ENCODE assay signal across 10 cellular contexts in genomic region chr20:23723659-23724307, GRCh38. TPM values are rescaled to one million over a fixed set of nuclear protein-coding genes. Genes with fewer than 3 reads are reported as not detected.
DNase-seq lines count a peak whose midpoint lies in the region; ATAC-seq and TF ChIP-seq lines count a peak whose summit lies in the region.
"Not testable (repeated sequence)": the region's sequence is repeated elsewhere in the genome, so short reads cannot be mapped to it uniquely, and the experiment has no call there.
"Had no signal": no experiment of that assay in that cellular context is flagged by ENCODE, and none has a peak within 500 bp of the region (broad histone marks: within the 10 kb centered on the region; RNA-seq: fewer than 3 reads in every experiment).

No MANE protein-coding gene starts in this region.

- WGBS in IMR-90 (ENCODE audit: extremely low coverage in 2 of 2, insufficient read length in 1 of 2), 2 experiments = no CpG with 5 or more reads among the region's 2 CpGs
- WGBS in testis, 2 donors = 67 to 90% methylated on average over 1 to 2 of the region's 2 CpGs

- H3K79me1 ChIP-seq in IMR-90 (ENCODE audit: low read depth in 1 of 2, low read length in 2 of 2) = not testable (repeated sequence)

- not testable (repeated sequence) for H3K4me1 Mint-ChIP-seq in activated T-helper 17 cell treated with anti-CD3 and anti-CD28 coated beads, Interleukin-2, amount 50 U/mL, for 72 hours; mesothelial cell of epicardium

- not testable (repeated sequence) for H4K5ac ChIP-seq in IMR-90 (ENCODE audit: low read depth, low read length)

- H3K27me3 ChIP-seq in IMR-90 (ENCODE audit: control insufficient read depth, insufficient read depth, low read length); Panc1 (ENCODE audit: control insufficient read depth, insufficient read depth, low read length); testis: not testable (repeated sequence)

- intact Hi-C loops in IMR-90 (cut with micrococcal nuclease) (loop anchor here (10.0 kb wide), 1 partner anchor 59 kb away; no protein-coding TSS in a partner anchor), Panc1 (cut with micrococcal nuclease; ENCODE audit: unreplicated experiment) (loop anchor here (5.0 kb wide), 1 partner anchor 214 kb away; no protein-coding TSS in a partner anchor)
- intact Hi-C loops in testis (cut with DNase I; ENCODE audit: low total_unique reads) = not testable (repeated sequence)

- H3K4me3 ChIP-seq in IMR-90 (ENCODE audit: insufficient read depth, low read depth, low read length); Panc1 (ENCODE audit: low read depth in 2 of 2, low read length in 2 of 2); fibroblast of mammary gland (ENCODE audit: control insufficient read depth, low read depth, low read length); testis: not testable (repeated sequence)

- H2BK15ac ChIP-seq in IMR-90 (ENCODE audit: low read depth, low read length) = not testable (repeated sequence)

- peak; percentile 36 for TF ChIP-seq CTCF in IMR-90 (conservative IDR thresholded peaks at IDR 0.05; ENCODE audit: low read depth, low read length)
- TF ChIP-seq CTCF in Panc1 (IDR thresholded peaks at IDR 0.05) = not testable (repeated sequence)
- TF ChIP-seq CTCF in fibroblast of mammary gland (conservative IDR thresholded peaks at IDR 0.05; ENCODE audit: control insufficient read depth, insufficient read depth, low read depth, low read length) = peak; percentile 36
- peak; percentile 45 for TF ChIP-seq CTCF in mesothelial cell of epicardium (IDR thresholded peaks at IDR 0.05; ENCODE audit: unreplicated experiment)
- peak; percentile 12 to 64 (median 40) for TF ChIP-seq CTCF in testis (IDR thresholded peaks at IDR 0.05)

- peak; percentile 69 for ATAC-seq in GM21515 (IDR thresholded peaks at IDR 0.05; ENCODE audit: unreplicated experiment)
- peak; percentile 98 for ATAC-seq in IMR-90 (ENCODE audit: low read depth)
- ATAC-seq in Panc1 = peak; percentile 90
- peak; percentile 44 for ATAC-seq in activated T-helper 17 cell treated with anti-CD3 and anti-CD28 coated beads, Interleukin-2, amount 50 U/mL, for 72 hours (replicated peaks)

- dilution Hi-C loops in IMR-90 (cut with HindIII; ENCODE audit: low sequenced_read_pairs, unreplicated experiment) = not testable (repeated sequence)

- in situ Hi-C loops in IMR-90 (cut with MboI; ENCODE audit: low sequenced_read_pairs); Panc1 (cut with HindIII; ENCODE audit: low pct_unique_long_range_greater_than_20kb, low sequenced_read_pairs): not testable (repeated sequence)

- H3K9ac ChIP-seq in IMR-90 (ENCODE audit: low read depth, low read length) = not testable (repeated sequence)

- H2BK20ac ChIP-seq in IMR-90 (ENCODE audit: low read depth, low read length) = not testable (repeated sequence)

- BruUV-seq in IMR-90 (replicated peaks; lab: Mats Ljungman, UMichigan); Panc1 (replicated peaks; lab: Mats Ljungman, UMichigan): not testable (repeated sequence)

- not testable (repeated sequence) for H2AK9ac ChIP-seq in IMR-90 (replicated peaks; ENCODE audit: low read depth, low read length, poor library complexity)

- not testable (repeated sequence) for H2BK5ac ChIP-seq in IMR-90 (ENCODE audit: low read depth, low read length, poor library complexity, severe bottlenecking)

- not testable (repeated sequence) for H4K20me1 ChIP-seq in IMR-90 (ENCODE audit: insufficient read depth, low read length)

- not testable (repeated sequence) for H4K8ac ChIP-seq in IMR-90 (ENCODE audit: low read depth in 2 of 2, low read length in 2 of 2)

- H3K18ac ChIP-seq in IMR-90 (ENCODE audit: low read depth, low read length) = not testable (repeated sequence)

- POLR2A ChIA-PET in IMR-90 (lab: Charles Lee; ENCODE audit: unreplicated experiment); Panc1 (lab: Charles Lee): not testable (repeated sequence)

- not testable (repeated sequence) for H3K36me3 Mint-ChIP-seq in activated T-helper 17 cell treated with anti-CD3 and anti-CD28 coated beads, Interleukin-2, amount 50 U/mL, for 72 hours (ENCODE audit: low read depth); mesothelial cell of epicardium

- H3K14ac ChIP-seq in IMR-90 (replicated peaks; ENCODE audit: low read depth, low read length) = not testable (repeated sequence)

- not testable (repeated sequence) for H3K9me3 ChIP-seq in IMR-90 (ENCODE audit: control insufficient read depth, insufficient read depth, low read length); Panc1 (ENCODE audit: control insufficient read depth, insufficient read depth, low read depth, low read length); testis

- not testable (repeated sequence) for H2AFZ ChIP-seq in IMR-90 (replicated peaks; ENCODE audit: low read length, poor library complexity)

- not testable (repeated sequence) for H3K27ac Mint-ChIP-seq in activated T-helper 17 cell treated with anti-CD3 and anti-CD28 coated beads, Interleukin-2, amount 50 U/mL, for 72 hours; mesothelial cell of epicardium

- not testable (repeated sequence) for H3K9me1 ChIP-seq in IMR-90 (ENCODE audit: insufficient read depth, low read length)

- H3K4ac ChIP-seq in IMR-90 (ENCODE audit: low read depth, low read length) = not testable (repeated sequence)

- TF ChIP-seq POLR2A in IMR-90 (IDR thresholded peaks at IDR 0.05; ENCODE audit: low read depth, low read length); testis (IDR thresholded peaks at IDR 0.05): not testable (repeated sequence)

- peak; percentile 31 for DNase-seq in EL
- DNase-seq in IMR-90 = peak; percentile 12
- DNase-seq in Panc1 (ENCODE audit: low read depth, low spot score); mesothelial cell of epicardium (ENCODE audit: low spot score in 2 of 2, unreplicated experiment in 2 of 2): not testable (repeated sequence)
- DNase-seq in fibroblast of mammary gland (ENCODE audit: low read depth) = peak; percentile 24
- peak; percentile 69 for DNase-seq in testis

- H2AK5ac ChIP-seq in IMR-90 (ENCODE audit: low read depth, low read length) = not testable (repeated sequence)

- CTCF ChIA-PET in IMR-90 (lab: Yijun Ruan, JAX); Panc1 (lab: Charles Lee): not testable (repeated sequence)

- H3K4me2 ChIP-seq in IMR-90 (ENCODE audit: low read depth, low read length) = not testable (repeated sequence)

- not testable (repeated sequence) for H3K4me1 ChIP-seq in IMR-90 (ENCODE audit: control insufficient read depth, insufficient read depth, low read length); Panc1 (ENCODE audit: control insufficient read depth, insufficient read depth, low read length); testis

- TF ChIP-seq RAD21 in IMR-90 (IDR thresholded peaks at IDR 0.05; ENCODE audit: low read length) = peak; percentile 41; the same call in 1 of the 2 replicates

- H3K4me3 Mint-ChIP-seq in activated T-helper 17 cell treated with anti-CD3 and anti-CD28 coated beads, Interleukin-2, amount 50 U/mL, for 72 hours; mesothelial cell of epicardium: not testable (repeated sequence)

- H2BK120ac ChIP-seq in IMR-90 (ENCODE audit: low read depth, low read length) = not testable (repeated sequence)

- H3K36me3 ChIP-seq in IMR-90 (ENCODE audit: control insufficient read depth, insufficient read depth, low read length); Panc1 (ENCODE audit: control insufficient read depth, insufficient read depth, low read length); testis (ENCODE audit: low read depth, missing control alignments): not testable (repeated sequence)

- H3K27me3 Mint-ChIP-seq in activated T-helper 17 cell treated with anti-CD3 and anti-CD28 coated beads, Interleukin-2, amount 50 U/mL, for 72 hours = not testable (repeated sequence)
- H3K27me3 Mint-ChIP-seq in mesothelial cell of epicardium (ENCODE audit: low read depth) = peaks cover 15% of the 10 kb centered on the region

- H3K23ac ChIP-seq in IMR-90 (ENCODE audit: low read depth, low read length) = not testable (repeated sequence)

- not testable (repeated sequence) for H3K56ac ChIP-seq in IMR-90 (ENCODE audit: extremely low read depth, insufficient read depth, low read length)

- H3K9me3 Mint-ChIP-seq in activated T-helper 17 cell treated with anti-CD3 and anti-CD28 coated beads, Interleukin-2, amount 50 U/mL, for 72 hours; mesothelial cell of epicardium: not testable (repeated sequence)

- not testable (repeated sequence) for H3K27ac ChIP-seq in IMR-90 (ENCODE audit: insufficient read depth, low read length); Panc1 (ENCODE audit: low read length); testis

- H4K91ac ChIP-seq in IMR-90 (ENCODE audit: insufficient read depth, low read depth, low read length) = not testable (repeated sequence)

TF ChIP-seq in IMR-90, 13 proteins besides CTCF, POLR2A, EP300 and RAD21:
- TF ChIP-seq SMC3 (IDR thresholded peaks at IDR 0.05; ENCODE audit: low read depth, low read length) = peak; percentile 23; the same call in 1 of the 2 replicates
TF ChIP-seq in IMR-90: peak in this region for 1; not testable (repeated sequence) for 12.

RNA-seq across cellular contexts. Expression of gene CST1, which starts 27.0 kb away (rescaled TPM):
- total RNA-seq in IMR-90 (2012; rRNA removed) = not detected in 2 replicates
- not detected in 2 replicates for polyA plus RNA-seq in IMR-90 (2012; rRNA removed)
- polyA plus RNA-seq in IMR-90 (2012; cell fraction: cytosol; rRNA removed) = 0.07 TPM in 1 of 2 replicates, not detected in the other
- polyA plus RNA-seq in IMR-90 (2012; cell fraction: nucleus; rRNA removed; ENCODE audit: low replicate concordance) = not detected in 2 replicates
- total RNA-seq in Panc1 (2021; ENCODE audit: unreplicated experiment) = not detected
- polyA plus RNA-seq in Panc1 (2012; ENCODE audit: insufficient read length) = not detected
- total RNA-seq in activated T-helper 17 cell treated with anti-CD3 and anti-CD28 coated beads, Interleukin-2, amount 50 U/mL, for 72 hours = not detected
- not detected in 3 replicates for total RNA-seq in mesothelial cell of epicardium
- 1 to 10 TPM; 1.0 to 1.1 TPM for total RNA-seq in testis
- polyA plus RNA-seq in testis (ENCODE audit: insufficient read depth, low read depth, low replicate concordance) = 0.96 TPM
- total RNA-seq: mononuclear cell, Right ventricle myocardium inferior had no signal

RNA-seq across cellular contexts. Expression of gene CST4, which starts 34.9 kb away (rescaled TPM):
- total RNA-seq in IMR-90 (2012; rRNA removed) (not detected in 2 replicates), Panc1 (2021; ENCODE audit: unreplicated experiment) (not detected), mesothelial cell of epicardium (not detected in 3 replicates), testis (not detected)
- polyA plus RNA-seq in IMR-90 (2012; rRNA removed) (not detected in 2 replicates), testis (ENCODE audit: insufficient read depth, low read depth, low replicate concordance) (not detected)
- polyA plus RNA-seq in IMR-90 (2012; cell fraction: cytosol; rRNA removed) = not detected in 2 replicates
- not detected in 2 replicates for polyA plus RNA-seq in IMR-90 (2012; cell fraction: nucleus; rRNA removed; ENCODE audit: low replicate concordance)
- not detected for polyA plus RNA-seq in Panc1 (2012; ENCODE audit: insufficient read length)
- total RNA-seq in activated T-helper 17 cell treated with anti-CD3 and anti-CD28 coated beads, Interleukin-2, amount 50 U/mL, for 72 hours = not detected
- total RNA-seq: mononuclear cell, Right ventricle myocardium inferior had no signal

Comparison
In these comparisons a context has a peak if more than half of its experiments do, and no peak if none do; other contexts are left out.
1. ATAC-seq: peak in every context shown above with its lines; median percentile 98 in IMR-90; 90 in Panc1; 69 in GM21515; 44 in activated T-helper 17 cell treated with anti-CD3 and anti-CD28 coated beads, Interleukin-2, amount 50 U/mL, for 72 hours.